Comparison of ENCODE assay signal across 8 cellular contexts in the genomic region with DNA sequence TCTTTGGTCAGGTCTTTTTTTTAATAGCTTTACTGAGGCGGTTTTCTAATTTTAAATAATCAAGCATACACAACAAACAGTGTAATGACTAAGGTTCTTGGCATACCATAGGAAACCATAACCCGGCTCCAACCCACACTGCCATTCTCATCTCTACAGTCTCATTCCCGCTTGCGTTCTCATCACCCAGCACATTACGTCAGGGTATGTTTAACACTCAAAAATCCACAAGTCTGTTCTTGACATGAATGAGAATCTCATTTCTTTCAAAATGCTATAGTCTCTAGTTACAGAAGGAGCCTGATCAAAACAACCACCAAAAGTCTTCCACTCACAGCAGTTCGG. TPM values are rescaled to one million over a fixed set of nuclear protein-coding genes. Genes with fewer than 3 reads are reported as not detected.
DNase-seq lines count a peak whose midpoint lies in the region; ATAC-seq and TF ChIP-seq lines count a peak whose summit lies in the region.

No MANE protein-coding gene starts in this region.

- peak overlapping the region; percentile 92 for H3K27ac ChIP-seq in left ventricle myocardium inferior (replicated peaks)

- intact Hi-C loops in left ventricle myocardium inferior (cut with micrococcal nuclease) = no loop called here
- intact Hi-C loops in left ventricle myocardium superior (cut with micrococcal nuclease) = no loop called here

- H3K4me3 ChIP-seq in left ventricle myocardium inferior (peak overlapping the region; percentile 88), adipocyte (ENCODE audit: low read length) (peak overlapping the region; percentile 86)

- H3K27me3 ChIP-seq in left ventricle myocardium inferior (ENCODE audit: low read depth) (no peaks in the 10 kb centered on the region), adipocyte (replicated peaks; ENCODE audit: control insufficient read depth, insufficient read depth, low read length) (no peaks in the 10 kb centered on the region)

- H3K9me3 ChIP-seq in left ventricle myocardium inferior (replicated peaks) = no peaks in the 10 kb centered on the region
- no peaks in the 10 kb centered on the region for H3K9me3 ChIP-seq in adipocyte (ENCODE audit: control insufficient read depth, low read length)

- TF ChIP-seq CTCF in left ventricle myocardium inferior (IDR thresholded peaks at IDR 0.05; ENCODE audit: borderline replicate concordance) = no peak

- DNase-seq in left ventricle myocardium inferior (no peak), left ventricle myocardium superior (no peak), HCEC 1CT (peak; percentile 76), M059J (ENCODE audit: low read depth) (peak; percentile 73), adipocyte (ENCODE audit: low read depth) (peak; percentile 80), iPS-NIHi11 (ENCODE audit: low spot score) (peak; percentile 33), OCI-M2 (lab: John Stamatoyannopoulos, UW; ENCODE audit: unreplicated experiment) (no peak)
- peak; percentile 3 for DNase-seq in stimulated activated CD8-positive, alpha-beta memory T cell treated with anti-CD3 and anti-CD28 coated beads, Interleukin-12 subunit alpha, Interleukin-12 subunit beta, amount 100 ng/mL, for 1 hour (ENCODE audit: low read depth)

- H3K36me3 ChIP-seq in left ventricle myocardium inferior (no peaks in the 10 kb centered on the region), adipocyte (ENCODE audit: control insufficient read depth, insufficient read depth, low read length, severe bottlenecking) (no peaks in the 10 kb centered on the region)

- H3K9ac ChIP-seq in adipocyte (ENCODE audit: low read length) = peak overlapping the region; percentile 93

- peaks cover 21% of the 10 kb centered on the region for H3K4me1 ChIP-seq in left ventricle myocardium inferior
- H3K4me1 ChIP-seq in adipocyte (ENCODE audit: control insufficient read depth, insufficient read depth, low read length) = peaks cover 16% of the 10 kb centered on the region

- ATAC-seq in left ventricle myocardium superior = no peak

RNA-seq across cellular contexts. Expression of gene C5orf34, which starts 0.5 kb away (rescaled TPM):
- total RNA-seq in left ventricle myocardium inferior = 0.22 TPM
- total RNA-seq in left ventricle myocardium superior = 1.0 TPM
- total RNA-seq in M059J (2014; rRNA removed; shearing (Covaris generic)) = 12.6 and 15.5 TPM in 2 replicates

RNA-seq across cellular contexts. Expression of gene TMEM267, which starts 30.8 kb away (rescaled TPM):
- total RNA-seq in left ventricle myocardium inferior (6.8 TPM), left ventricle myocardium superior (4.9 TPM)
- 13.8 and 24.1 TPM in 2 replicates for total RNA-seq in M059J (2014; rRNA removed; shearing (Covaris generic))

RNA-seq across cellular contexts. Expression of gene PAIP1, which starts 42.4 kb away (rescaled TPM):
- 129 TPM for total RNA-seq in left ventricle myocardium inferior
- 124 TPM for total RNA-seq in left ventricle myocardium superior
- total RNA-seq in M059J (2014; rRNA removed; shearing (Covaris generic)) = 155 and 192 TPM in 2 replicates

Comparison
In these comparisons a context has a peak if more than half of its experiments do, and no peak if none do; other contexts are left out.
1. DNase-seq: peak in HCEC 1CT (single experiment), M059J (single experiment), adipocyte (single experiment), iPS-NIHi11 (single experiment) and stimulated activated CD8-positive, alpha-beta memory T cell treated with anti-CD3 and anti-CD28 coated beads, Interleukin-12 subunit alpha, Interleukin-12 subunit beta, amount 100 ng/mL, for 1 hour (single experiment); none in left ventricle myocardium inferior (single experiment), left ventricle myocardium superior (single experiment) and OCI-M2 (single experiment).